In the genomic region with DNA sequence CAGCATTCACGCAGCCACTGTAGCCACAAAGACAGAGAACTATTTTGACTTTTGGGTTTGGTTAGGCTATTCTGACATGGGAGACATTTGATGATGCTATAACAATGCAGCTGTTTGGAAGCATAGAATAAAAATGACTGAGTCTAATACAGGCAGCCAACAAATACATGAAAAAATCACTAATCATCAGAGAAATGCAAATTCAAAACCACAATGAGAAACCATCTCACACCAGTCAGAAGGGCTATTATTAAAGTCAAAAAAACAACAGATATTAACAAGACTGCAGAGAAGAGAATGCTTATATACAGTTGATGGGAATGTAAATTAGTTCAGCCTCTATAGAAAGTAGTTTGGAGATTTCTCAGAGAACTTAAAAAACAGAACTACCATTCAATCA, we compare ENCODE assay signal across 18 cellular contexts.
A peak's percentile ranks its signal among the peaks of the same experiment; 100 is the strongest.
DNase-seq lines count a peak whose midpoint lies in the region; ATAC-seq lines count a peak whose summit lies in the region.
"Had no signal": no experiment of that assay in that cellular context is flagged by ENCODE, and none has a peak within 500 bp of the region (broad histone marks: within the 10 kb centered on the region; RNA-seq: fewer than 3 reads in every experiment).

No MANE protein-coding gene starts in this region.

- POLR2A ChIA-PET in T-cell (lab: Charles Lee) = no interaction called here

- no peaks in the 10 kb centered on the region for H3K36me3 Mint-ChIP-seq in activated naive CD4-positive, alpha-beta T cell treated with anti-CD3 and anti-CD28 coated beads, Interleukin-2, amount 10 ng/mL, durations not matched to agents 7 days and 5 days
- no peaks in the 10 kb centered on the region for H3K36me3 Mint-ChIP-seq in T-cell
- H3K36me3 Mint-ChIP-seq: IgD-negative memory B cell had no signal

- H3K4me3 Mint-ChIP-seq in activated naive CD4-positive, alpha-beta T cell treated with anti-CD3 and anti-CD28 coated beads, Interleukin-2, amount 10 ng/mL, durations not matched to agents 7 days and 5 days = no peak overlapping the region
- no peak overlapping the region for H3K4me3 Mint-ChIP-seq in T-cell
- H3K4me3 Mint-ChIP-seq: IgD-negative memory B cell had no signal

- peaks cover 4% of the 10 kb centered on the region for H3K9me3 Mint-ChIP-seq in activated naive CD4-positive, alpha-beta T cell treated with anti-CD3 and anti-CD28 coated beads, Interleukin-2, amount 10 ng/mL, durations not matched to agents 7 days and 5 days
- peaks cover 0 to 7% (median 3%) of the 10 kb centered on the region in 3 donors for H3K9me3 Mint-ChIP-seq in T-cell

- peak overlapping the region; percentile 53 for H3K27ac Mint-ChIP-seq in activated naive CD4-positive, alpha-beta T cell treated with anti-CD3 and anti-CD28 coated beads, Interleukin-2, amount 10 ng/mL, durations not matched to agents 7 days and 5 days
- H3K27ac Mint-ChIP-seq in T-cell = no peak overlapping the region
- H3K27ac Mint-ChIP-seq: IgD-negative memory B cell had no signal

- peaks cover 4% of the 10 kb centered on the region for H3K27me3 Mint-ChIP-seq in activated naive CD4-positive, alpha-beta T cell treated with anti-CD3 and anti-CD28 coated beads, Interleukin-2, amount 10 ng/mL, durations not matched to agents 7 days and 5 days
- H3K27me3 Mint-ChIP-seq in T-cell = peaks cover 3 to 4% of the 10 kb centered on the region in 2 donors
- H3K27me3 Mint-ChIP-seq: IgD-negative memory B cell had no signal

- ATAC-seq in GM19455 (IDR thresholded peaks at IDR 0.05; ENCODE audit: unreplicated experiment) (peak; percentile 59), HG02885 (IDR thresholded peaks at IDR 0.05; ENCODE audit: poor library complexity, unreplicated experiment) (peak; percentile 71), T-cell (replicated peaks in 1 of 4) (no peak), left lobe of liver (no peak)

- H3K4me1 Mint-ChIP-seq in activated naive CD4-positive, alpha-beta T cell treated with anti-CD3 and anti-CD28 coated beads, Interleukin-2, amount 10 ng/mL, durations not matched to agents 7 days and 5 days = no peaks in the 10 kb centered on the region
- no peaks in the 10 kb centered on the region for H3K4me1 Mint-ChIP-seq in T-cell

- CTCF ChIA-PET in activated naive CD4-positive, alpha-beta T cell treated with anti-CD3 and anti-CD28 coated beads, Interleukin-2, amount 10 ng/mL, durations not matched to agents 7 days and 5 days (lab: Charles Lee) = no interaction called here
- CTCF ChIA-PET in T-cell (lab: Charles Lee) = no interaction called here

- no peak for DNase-seq in activated naive CD4-positive, alpha-beta T cell treated with anti-CD3 and anti-CD28 coated beads, Interleukin-2, amount 10 ng/mL, durations not matched to agents 7 days and 5 days
- DNase-seq in activated naive CD4-positive, alpha-beta T cell (lab: John Stamatoyannopoulos, UW) = no peak
- DNase-seq in T-cell (no peak), germinal center (ENCODE audit: low spot score) (no peak), left lobe of liver (ENCODE audit: low spot score) (no peak)
- DNase-seq in effector CD8-positive, alpha-beta T cell (lab: John Stamatoyannopoulos, UW) = no peak
- DNase-seq: DMS 273 treated with DMSO at 0.1 percent for 48 hours, GF-D8, Karpas-422, NCI-H1092, NCI-H1436 treated with DMSO at 0.1 percent for 48 hours, NCI-H2029 treated with DMSO at 0.1 percent for 48 hours, NCI-H2171, NCI-H526, T-helper 2 cell had no signal

Comparison
In these comparisons a context has a peak if more than half of its experiments do, and no peak if none do; other contexts are left out.
1. ATAC-seq: peak in GM19455 (single experiment) and HG02885 (single experiment); none in T-cell (0 of 4) and left lobe of liver (single experiment).